Comparison of ENCODE assay signal across 1 cellular context in genomic region chr10:52032681-52033629, GRCh38.
TF ChIP-seq lines count a peak whose summit lies in the region.

No MANE protein-coding gene starts in this region.

TF ChIP-seq in H1, 55 proteins besides CTCF, POLR2A, EP300 and RAD21 (continued from another document):
- no peak for TF ChIP-seq BACH1 (IDR thresholded peaks at IDR 0.05; ENCODE audit: low read length)
- TF ChIP-seq ATF2 (IDR thresholded peaks at IDR 0.05; ENCODE audit: low read length) = peak; percentile 67; the same call in 1 of the 2 replicates
- TF ChIP-seq RBBP5 (IDR thresholded peaks at IDR 0.05; ENCODE audit: borderline replicate concordance, low read depth, low read length) = no peak
- no peak for TF ChIP-seq POU5F1 (IDR thresholded peaks at IDR 0.05; ENCODE audit: low read depth, low read length)
- no peak for TF ChIP-seq CTBP2 (IDR thresholded peaks at IDR 0.05; ENCODE audit: borderline replicate concordance, insufficient read depth, insufficient read length, low read length)
- no peak for TF ChIP-seq TAF1 (IDR thresholded peaks at IDR 0.05; ENCODE audit: low read depth, low read length)
- no peak for TF ChIP-seq USF2 (IDR thresholded peaks at IDR 0.05; ENCODE audit: low read length)
- TF ChIP-seq YY1 (IDR thresholded peaks at IDR 0.05; ENCODE audit: low read depth, low read length) = no peak
- no peak for TF ChIP-seq CREB1 (IDR thresholded peaks at IDR 0.05)
- TF ChIP-seq POLR2AphosphoS5 (IDR thresholded peaks at IDR 0.05; ENCODE audit: low read depth, low read length) = peak; percentile 72
- no peak for TF ChIP-seq SP4 (IDR thresholded peaks at IDR 0.05; ENCODE audit: low read length)
- TF ChIP-seq TBP (IDR thresholded peaks at IDR 0.05; ENCODE audit: low read depth, low read length) = no peak
TF ChIP-seq in H1: peak in this region for 3.
